Comparison of ENCODE assay signal across 8 cellular contexts in the genomic region with DNA sequence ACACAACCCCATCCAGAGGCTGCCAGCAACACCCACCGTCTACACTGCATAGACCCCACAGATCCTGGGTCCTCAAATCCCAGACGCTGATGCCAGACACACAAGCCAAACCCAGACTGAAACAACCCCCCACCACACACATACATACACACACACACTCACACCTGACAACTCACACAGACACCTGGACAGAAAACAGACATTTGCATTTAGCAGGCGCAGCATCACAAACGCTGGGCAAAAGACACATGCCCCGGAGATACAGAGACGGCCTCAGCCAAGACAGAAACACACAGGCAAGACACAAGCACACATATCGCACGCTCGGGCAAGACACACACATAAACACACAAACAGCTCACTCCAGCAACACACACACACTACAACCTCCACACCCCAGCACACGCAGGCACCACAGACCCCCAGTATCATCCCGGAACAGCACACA. TPM values are rescaled to one million over a fixed set of nuclear protein-coding genes. Genes with fewer than 3 reads are reported as not detected.
DNase-seq lines count a peak whose midpoint lies in the region; ATAC-seq, FAIRE-seq and TF ChIP-seq lines count a peak whose summit lies in the region.

No MANE protein-coding gene starts in this region.

- no peaks in the 10 kb centered on the region for H3K9me3 Mint-ChIP-seq in nephron progenitor cell

- no peak overlapping the region for H3K4me3 Mint-ChIP-seq in nephron progenitor cell

- H3K27me3 ChIP-seq in HUES6 (ENCODE audit: control insufficient read depth, insufficient read depth, low read length) (no peaks in the 10 kb centered on the region; the same call in 1 of the 2 replicates), bronchial epithelial cell (ENCODE audit: control insufficient read depth, insufficient read depth, low read length) (no peaks in the 10 kb centered on the region)

- H3K27ac ChIP-seq in C4-2B (peak overlapping the region; percentile 80), HUES6 (ENCODE audit: low read depth, low read length) (no peak overlapping the region)

- H3K4me1 ChIP-seq in HUES6 (ENCODE audit: control insufficient read depth, insufficient read depth, low read length): peaks cover 42% of the 10 kb centered on the region
- peaks cover 30% of the 10 kb centered on the region for H3K4me1 ChIP-seq in mucosa of descending colon (ENCODE audit: low read depth)

- DNase-seq in bronchial epithelial cell (ENCODE audit: low read depth) (no peak), mucosa of descending colon (peak in 2 of 3 donors; percentile 52 to 57), NCI-H1436 treated with DMSO at 0.1 percent for 48 hours (lab: John Stamatoyannopoulos, UW) (no peak), nephron progenitor cell (no peak)

- H3K4me1 Mint-ChIP-seq in nephron progenitor cell: peaks cover 25% of the 10 kb centered on the region

- FAIRE-seq in bronchial epithelial cell (lab: Jason Lieb, UNC): no peak

- H3K27me3 Mint-ChIP-seq in nephron progenitor cell (ENCODE audit: low read depth, poor library complexity): peaks cover 7% of the 10 kb centered on the region

- H3K9ac ChIP-seq in HUES6 (ENCODE audit: low read length): peak overlapping the region; percentile 82

- H3K4me3 ChIP-seq in HUES6 (ENCODE audit: low read depth, low read length) (peak overlapping the region; percentile 86), bronchial epithelial cell (ENCODE audit: low read depth, low read length) (peak overlapping the region; percentile 78), mucosa of descending colon (peak overlapping the region; percentile 77)

- H3K27ac Mint-ChIP-seq in nephron progenitor cell: no peak overlapping the region

- ATAC-seq in mucosa of descending colon (no peak), GM18909 (IDR thresholded peaks at IDR 0.05; ENCODE audit: poor library complexity, unreplicated experiment) (no peak), HG03457 (IDR thresholded peaks at IDR 0.05; ENCODE audit: unreplicated experiment) (no peak)

- intact Hi-C loops in mucosa of descending colon (cut with DNase I, micrococcal nuclease): no loop called here

- H3K36me3 Mint-ChIP-seq in nephron progenitor cell (ENCODE audit: low read depth): peaks cover 6% of the 10 kb centered on the region

- H3K9me3 ChIP-seq in HUES6 (ENCODE audit: control insufficient read depth, insufficient read depth, low read depth, low read length): no peaks in the 10 kb centered on the region
- no peaks in the 10 kb centered on the region for H3K9me3 ChIP-seq in mucosa of descending colon

- H3K36me3 ChIP-seq in HUES6 (ENCODE audit: control insufficient read depth, insufficient read depth, low read length) (0 out of 2 replicates have a peak, but pooled peaks cover 5% of the 10 kb centered on the region), bronchial epithelial cell (ENCODE audit: control insufficient read depth, insufficient read depth, low read length) (peaks cover 7% of the 10 kb centered on the region), mucosa of descending colon (ENCODE audit: low read depth) (no peaks in the 10 kb centered on the region)

- no peak for TF ChIP-seq CTCF in C4-2B (conservative IDR thresholded peaks at IDR 0.05)
- no peak for TF ChIP-seq CTCF in bronchial epithelial cell (IDR thresholded peaks at IDR 0.05; ENCODE audit: insufficient read depth, low read length, severe bottlenecking)
- no peak for TF ChIP-seq CTCF in mucosa of descending colon (IDR thresholded peaks at IDR 0.05)
- no peak for TF ChIP-seq CTCF in nephron progenitor cell (IDR thresholded peaks at IDR 0.05)

RNA-seq across cellular contexts. Expression of a gene that starts 1.3 kb away (rescaled TPM):
- 6.3 and 12.6 TPM in 2 replicates for total RNA-seq in bronchial epithelial cell
- 10 to 100 TPM; 18.3 to 24.9 (median 22.8) TPM for total RNA-seq in mucosa of descending colon

RNA-seq across cellular contexts. Expression of a gene that starts 26.6 kb away (rescaled TPM):
- total RNA-seq in bronchial epithelial cell (3.7 and 8.3 TPM in 2 replicates), mucosa of descending colon (10 to 100 TPM; 33.3 to 46.9 (median 38.7) TPM)

RNA-seq across cellular contexts. Expression of a gene that starts 45.0 kb away (rescaled TPM):
- total RNA-seq in bronchial epithelial cell (0.53 and 1.7 TPM in 2 replicates), mucosa of descending colon (10 to 100 TPM; 14.7 to 28.9 (median 16.7) TPM)

Comparison
In these comparisons a context has a peak if more than half of its experiments do, and no peak if none do; other contexts are left out.
1. DNase-seq: peak in mucosa of descending colon (2 of 3); none in bronchial epithelial cell (single experiment), NCI-H1436 treated with DMSO at 0.1 percent for 48 hours (single experiment) and nephron progenitor cell (single experiment).
2. Peak in every context shown above with its lines, with median percentiles within 50 percentile points of each other: H3K4me3 ChIP-seq.